In the genomic region with DNA sequence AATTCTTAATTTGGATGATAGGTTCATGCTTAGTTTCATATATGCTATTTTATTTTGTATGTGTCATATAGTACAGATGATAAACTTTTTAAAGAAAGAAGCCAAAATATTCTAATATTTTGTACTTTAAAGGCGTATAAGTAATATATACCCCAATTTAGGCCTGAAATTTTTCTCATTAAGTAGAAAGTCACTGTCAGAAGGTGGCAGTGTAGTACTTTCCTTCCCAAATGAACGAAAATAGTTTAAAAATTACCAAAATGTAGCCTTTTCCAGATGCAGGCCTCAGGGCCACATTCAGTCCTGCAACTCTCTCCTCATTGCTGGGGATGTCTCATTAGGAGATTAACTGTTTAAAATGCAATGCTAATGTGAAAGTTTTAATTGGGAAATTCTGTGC, we compare ENCODE assay signal across 1 cellular context.
TF ChIP-seq lines count a peak whose summit lies in the region.

No MANE protein-coding gene starts in this region.

TF ChIP-seq in WTC11, 78 proteins besides CTCF, POLR2A, EP300 and RAD21 (continued from another document):
- TF ChIP-seq FOXP4 (CRISPR knock-in tag; IDR thresholded peaks at IDR 0.05) (no peak), ZNF281 (CRISPR knock-in tag; IDR thresholded peaks at IDR 0.05) (no peak), NFYB (CRISPR knock-in tag; conservative IDR thresholded peaks at IDR 0.05; ENCODE audit: low read depth) (no peak), ZNF232 (CRISPR knock-in tag; IDR thresholded peaks at IDR 0.05) (no peak)
- TF ChIP-seq, protein P1, sequence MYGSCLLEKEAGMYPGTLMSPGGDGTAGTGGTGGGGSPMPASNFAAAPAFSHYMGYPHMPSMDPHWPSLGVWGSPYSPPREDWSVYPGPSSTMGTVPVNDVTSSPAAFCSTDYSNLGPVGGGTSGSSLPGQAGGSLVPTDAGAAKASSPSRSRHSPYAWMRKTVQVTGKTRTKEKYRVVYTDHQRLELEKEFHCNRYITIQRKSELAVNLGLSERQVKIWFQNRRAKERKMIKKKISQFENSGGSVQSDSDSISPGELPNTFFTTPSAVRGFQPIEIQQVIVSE (CRISPR knock-in tag; IDR thresholded peaks at IDR 0.05; ENCODE audit: borderline replicate concordance): no peak
